In genomic region chr20:38782275-38782674, GRCh38 we compare ENCODE assay signal across 34 cellular contexts. TPM values are rescaled to one million over a fixed set of nuclear protein-coding genes. Genes with fewer than 3 reads are reported as not detected.
"Had no signal": no experiment of that assay in that cellular context is flagged by ENCODE, and none has a peak within 500 bp of the region (broad histone marks: within the 10 kb centered on the region; RNA-seq: fewer than 3 reads in every experiment).

No MANE protein-coding gene starts in this region.

- H3K4me3 ChIP-seq: heart left ventricle, left ventricle myocardium inferior, pancreas, psoas muscle, smooth muscle cell, suprapubic skin, tibial artery, upper lobe of right lung had no signal

- FAIRE-seq: endothelial cell of umbilical vein, pancreas had no signal

- ATAC-seq: activated CD4-positive, CD25-positive, alpha-beta regulatory T cell treated with anti-CD3 and anti-CD28 coated beads, Interleukin-2, amount 50 U/mL, for 24 hours; effector memory CD8-positive, alpha-beta T cell; heart left ventricle; pancreas; psoas muscle; upper lobe of right lung had no signal

- H3K4me3 Mint-ChIP-seq: activated CD4-positive, alpha-beta memory T cell treated with anti-CD3 and anti-CD28 coated beads for 36 hours; activated CD4-positive, alpha-beta T cell treated with anti-CD3 and anti-CD28 coated beads, Interleukin-2, amount 10 ng/mL, durations not matched to agents 24 days and 14 days; activated naive CD4-positive, alpha-beta T cell treated with anti-CD3 and anti-CD28 coated beads, Interleukin-2, amount 10 ng/mL, durations not matched to agents 7 days and 5 days; activated naive CD8-positive, alpha-beta T cell treated with anti-CD3 and anti-CD28 coated beads, Interleukin-2, amount 10 ng/mL, durations not matched to agents 7 days and 5 days; effector memory CD8-positive, alpha-beta T cell had no signal

- H3K4me2 ChIP-seq: smooth muscle cell had no signal

- H3K9me3 Mint-ChIP-seq: activated CD4-positive, alpha-beta memory T cell treated with anti-CD3 and anti-CD28 coated beads for 36 hours; activated CD4-positive, alpha-beta T cell treated with anti-CD3 and anti-CD28 coated beads, Interleukin-2, amount 10 ng/mL, durations not matched to agents 24 days and 14 days; activated naive CD4-positive, alpha-beta T cell treated with anti-CD3 and anti-CD28 coated beads, Interleukin-2, amount 10 ng/mL, durations not matched to agents 7 days and 5 days; activated naive CD8-positive, alpha-beta T cell treated with anti-CD3 and anti-CD28 coated beads, Interleukin-2, amount 10 ng/mL, durations not matched to agents 7 days and 5 days; effector memory CD8-positive, alpha-beta T cell; nephron had no signal

- H3K27me3 ChIP-seq: heart left ventricle, pancreas, suprapubic skin, tibial artery, upper lobe of right lung had no signal

- H3K36me3 Mint-ChIP-seq: activated CD4-positive, alpha-beta memory T cell treated with anti-CD3 and anti-CD28 coated beads for 36 hours; activated naive CD4-positive, alpha-beta T cell treated with anti-CD3 and anti-CD28 coated beads, Interleukin-2, amount 10 ng/mL, durations not matched to agents 7 days and 5 days had no signal

- H3K9me3 ChIP-seq: heart left ventricle, left ventricle myocardium inferior, pancreas, psoas muscle, suprapubic skin, tibial artery, upper lobe of right lung had no signal

- DNase-seq: activated CD4-positive, alpha-beta memory T cell treated with anti-CD3 and anti-CD28 coated beads for 36 hours; activated CD4-positive, alpha-beta T cell treated with anti-CD3 and anti-CD28 coated beads, Interleukin-2, amount 10 ng/mL, durations not matched to agents 24 days and 14 days; activated CD8-positive, alpha-beta memory T cell treated with anti-CD3 and anti-CD28 coated beads, Interleukin-2, amount 50 U/mL, for 4 hours; activated gamma-delta T cell; activated naive CD4-positive, alpha-beta T cell treated with anti-CD3 and anti-CD28 coated beads, Interleukin-2, amount 10 ng/mL, durations not matched to agents 7 days and 5 days; activated naive CD8-positive, alpha-beta T cell treated with anti-CD3 and anti-CD28 coated beads, Interleukin-2, amount 10 ng/mL, durations not matched to agents 7 days and 5 days; activated T-cell treated with anti-CD3 and anti-CD28 coated beads, Interleukin-2, amount 50 U/mL, for 1 hour; amniotic stem cell; caudate nucleus; cortex of kidney; effector memory CD8-positive, alpha-beta T cell; heart left ventricle; hypothalamus; kidney glomerular epithelial cell; left ventricle myocardium inferior; pancreas; psoas muscle; stimulated activated CD4-positive, alpha-beta T cell treated with anti-CD3 and anti-CD28 coated beads, Interleukin-1b, Interleukin-23, amount 100 ng/mL, for 48 hours; stimulated activated naive CD4-positive, alpha-beta T cell; T-helper 1 cell; tibial artery; upper lobe of right lung had no signal

- H3K27ac ChIP-seq: heart left ventricle, left ventricle myocardium inferior, pancreas, psoas muscle, suprapubic skin, tibial artery, upper lobe of right lung had no signal

- H3K36me3 ChIP-seq: heart left ventricle, left ventricle myocardium inferior, pancreas, suprapubic skin, tibial artery, upper lobe of right lung had no signal

- H3K27ac Mint-ChIP-seq: activated CD4-positive, alpha-beta memory T cell treated with anti-CD3 and anti-CD28 coated beads for 36 hours; activated CD4-positive, alpha-beta T cell treated with anti-CD3 and anti-CD28 coated beads, Interleukin-2, amount 10 ng/mL, durations not matched to agents 24 days and 14 days; activated naive CD4-positive, alpha-beta T cell treated with anti-CD3 and anti-CD28 coated beads, Interleukin-2, amount 10 ng/mL, durations not matched to agents 7 days and 5 days; activated naive CD8-positive, alpha-beta T cell treated with anti-CD3 and anti-CD28 coated beads, Interleukin-2, amount 10 ng/mL, durations not matched to agents 7 days and 5 days; nephron had no signal

- H3K4me1 Mint-ChIP-seq: activated naive CD8-positive, alpha-beta T cell treated with anti-CD3 and anti-CD28 coated beads, Interleukin-2, amount 10 ng/mL, durations not matched to agents 7 days and 5 days; nephron had no signal

- H3K4me1 ChIP-seq: heart left ventricle, left ventricle myocardium inferior, pancreas, psoas muscle, suprapubic skin, tibial artery, upper lobe of right lung had no signal

RNA-seq across cellular contexts. Expression of gene PPP1R16B, which starts 23.2 kb away (rescaled TPM):
- total RNA-seq: chondrocyte, fibroblast of villous mesenchyme, smooth muscle cell had no signal
- polyA plus RNA-seq: fibroblast of lung, smooth muscle cell had no signal

RNA-seq across cellular contexts. Expression of gene SLC32A1, which starts 58.0 kb away (rescaled TPM):
- total RNA-seq: activated CD4-positive, alpha-beta memory T cell treated with anti-CD3 and anti-CD28 coated beads for 36 hours; activated CD4-positive, alpha-beta T cell treated with anti-CD3 and anti-CD28 coated beads, Interleukin-2, amount 10 ng/mL, durations not matched to agents 24 days and 14 days; activated CD8-positive, alpha-beta memory T cell treated with anti-CD3 and anti-CD28 coated beads for 36 hours; activated naive CD8-positive, alpha-beta T cell treated with anti-CD3 and anti-CD28 coated beads, Interleukin-2, amount 10 ng/mL, durations not matched to agents 7 days and 5 days; chondrocyte; endothelial cell of umbilical vein; fibroblast of lung; fibroblast of villous mesenchyme; heart left ventricle; left ventricle myocardium inferior; lung microvascular endothelial cell; mucosa of gallbladder; pancreas; psoas muscle; smooth muscle cell; suprapubic skin; upper lobe of right lung had no signal
- polyA plus RNA-seq: esophagus, fibroblast of lung, heart left ventricle, pancreas, psoas muscle, smooth muscle cell had no signal
